ENCODE assay signal across 8 cellular contexts in the genomic region with DNA sequence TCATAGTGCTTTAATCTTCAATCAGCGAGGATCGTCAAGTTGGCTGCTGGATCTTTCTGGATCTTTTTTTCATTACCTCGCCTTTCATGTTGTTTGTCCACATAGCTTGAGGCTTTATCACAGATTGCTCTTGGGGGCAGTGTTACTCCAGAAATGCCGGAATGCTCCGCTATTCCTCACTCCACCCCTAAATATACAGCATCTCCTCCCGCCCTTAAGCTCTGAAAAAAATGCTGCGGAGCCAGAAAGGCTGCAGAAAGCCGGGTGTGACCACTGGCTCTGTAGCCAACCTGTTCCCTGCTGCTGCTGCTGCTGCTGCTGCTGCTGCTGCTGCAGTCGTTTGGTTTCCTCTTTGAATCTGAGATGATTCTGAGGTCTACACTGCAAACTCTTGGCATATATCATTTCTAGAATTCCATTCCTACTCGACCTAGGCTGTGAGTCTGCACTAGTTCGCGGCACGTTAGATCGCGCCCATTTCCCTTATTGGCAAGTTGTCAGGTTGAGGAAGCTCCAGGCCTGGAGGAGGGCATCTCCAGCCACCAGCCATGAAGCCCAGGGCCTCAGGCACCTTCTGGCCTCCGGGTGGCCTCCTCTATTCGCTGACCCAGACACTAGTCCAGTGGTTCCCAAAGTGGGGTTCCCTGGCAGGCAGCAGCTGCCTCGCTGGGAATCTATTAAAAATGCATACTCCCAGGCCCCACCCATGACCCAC. TPM values are rescaled to one million over a fixed set of nuclear protein-coding genes. Genes with fewer than 3 reads are reported as not detected.
A peak's percentile ranks its signal among the peaks of the same experiment; 100 is the strongest.
DNase-seq lines count a peak whose midpoint lies in the region; ATAC-seq and TF ChIP-seq lines count a peak whose summit lies in the region.

No MANE protein-coding gene starts in this region.

- POLR2A ChIA-PET in activated CD4-positive, alpha-beta T cell treated with anti-CD3 and anti-CD28 coated beads, Interleukin-2, amount 10 ng/mL, durations not matched to agents 7 days and 5 days (lab: Charles Lee): interaction anchor here (0.6 kb wide), 2 partner anchors 54 to 123 kb away, joined by 3 read pairs; no protein-coding TSS in a partner anchor

- peak; percentile 71 for ATAC-seq in HG03064 (IDR thresholded peaks at IDR 0.05; ENCODE audit: low read depth, unreplicated experiment)
- ATAC-seq in left lung: peak; percentile 100
- no peak for ATAC-seq in GM19023 (IDR thresholded peaks at IDR 0.05; ENCODE audit: unreplicated experiment)

- H3K27ac Mint-ChIP-seq in activated CD4-positive, alpha-beta T cell treated with anti-CD3 and anti-CD28 coated beads, Interleukin-2, amount 10 ng/mL, durations not matched to agents 7 days and 5 days: peak overlapping the region; percentile 64

- no peaks in the 10 kb centered on the region for H3K9me3 Mint-ChIP-seq in activated CD4-positive, alpha-beta T cell treated with anti-CD3 and anti-CD28 coated beads, Interleukin-2, amount 10 ng/mL, durations not matched to agents 7 days and 5 days

- no peaks in the 10 kb centered on the region for H3K27me3 Mint-ChIP-seq in activated CD4-positive, alpha-beta T cell treated with anti-CD3 and anti-CD28 coated beads, Interleukin-2, amount 10 ng/mL, durations not matched to agents 7 days and 5 days

- H3K27me3 ChIP-seq in colonic mucosa: no peaks in the 10 kb centered on the region
- no peaks in the 10 kb centered on the region for H3K27me3 ChIP-seq in left lung

- intact Hi-C loops in colonic mucosa (cut with DNase I) (no loop called here), left lung (cut with DNase I) (no loop called here)

- H3K27ac ChIP-seq in colonic mucosa (no peak overlapping the region), left lung (peak overlapping the region in 1 of 2 donors; percentile 23)

- H3K4me3 Mint-ChIP-seq in activated CD4-positive, alpha-beta T cell treated with anti-CD3 and anti-CD28 coated beads, Interleukin-2, amount 10 ng/mL, durations not matched to agents 7 days and 5 days: peak overlapping the region; percentile 32

- no peak overlapping the region for H3K9ac ChIP-seq in colonic mucosa (ENCODE audit: low read depth in 2 of 2, low read length in 2 of 2)

- H3K4me1 ChIP-seq in colonic mucosa (peaks cover 3% of the 10 kb centered on the region), left lung (peaks cover 0 to 4% of the 10 kb centered on the region in 2 donors)

- no peak overlapping the region for H3K4me3 ChIP-seq in colonic mucosa
- H3K4me3 ChIP-seq in left lung: no peak overlapping the region

- TF ChIP-seq CTCF in GM12874 (IDR thresholded peaks at IDR 0.05; ENCODE audit: insufficient read depth, low read depth, low read length) (0 out of 2 replicates have a peak, but pooled peaks have one; percentile 20), colonic mucosa (IDR thresholded peaks at IDR 0.05) (no peak), left lung (IDR thresholded peaks at IDR 0.05) (peak; percentile 24 to 38)

- H3K9me3 ChIP-seq in colonic mucosa (no peaks in the 10 kb centered on the region), left lung (no peaks in the 10 kb centered on the region)

- CTCF ChIA-PET in activated CD4-positive, alpha-beta T cell treated with anti-CD3 and anti-CD28 coated beads, Interleukin-2, amount 10 ng/mL, durations not matched to agents 7 days and 5 days (lab: Charles Lee): interaction anchor here (0.5 to 2.1 kb wide), 4 partner anchors 12 to 534 kb away, joined by 3 to 5 read pairs (median 4); no protein-coding TSS in a partner anchor

- no peaks in the 10 kb centered on the region for H3K36me3 Mint-ChIP-seq in activated CD4-positive, alpha-beta T cell treated with anti-CD3 and anti-CD28 coated beads, Interleukin-2, amount 10 ng/mL, durations not matched to agents 7 days and 5 days (ENCODE audit: low read depth)

- peaks cover 16% of the 10 kb centered on the region for H3K4me1 Mint-ChIP-seq in activated CD4-positive, alpha-beta T cell treated with anti-CD3 and anti-CD28 coated beads, Interleukin-2, amount 10 ng/mL, durations not matched to agents 7 days and 5 days

- H3K36me3 ChIP-seq in colonic mucosa (no peaks in the 10 kb centered on the region), left lung (no peaks in the 10 kb centered on the region)

- peak; percentile 70 for DNase-seq in NCI-H446 treated with DMSO at 0.1 percent for 48 hours (lab: John Stamatoyannopoulos, UW)
- DNase-seq in activated CD4-positive, alpha-beta T cell treated with anti-CD3 and anti-CD28 coated beads, Interleukin-2, amount 10 ng/mL, durations not matched to agents 7 days and 5 days: peak; percentile 82
- DNase-seq in colonic mucosa: peak; percentile 86
- DNase-seq in left lung: peak in 1 of 2 donors; percentile 82
- peak; percentile 17 to 39 for DNase-seq in stimulated activated CD4-positive, alpha-beta T cell treated with anti-CD3 and anti-CD28 coated beads, Interleukin-4, amount 100 ng/mL, for 4 hours

RNA-seq across cellular contexts. Expression of gene WDR13, which starts 34.2 kb away (rescaled TPM):
- total RNA-seq in activated CD4-positive, alpha-beta T cell treated with anti-CD3 and anti-CD28 coated beads, Interleukin-2, amount 10 ng/mL, durations not matched to agents 7 days and 5 days: 10 to 100 TPM; 37.8 to 44.5 TPM
- total RNA-seq in colonic mucosa (100 to 1,000 TPM in 1 of 2 donors, 10 to 100 TPM in 1; 90.4 to 121 TPM), left lung (100 to 1,000 TPM; 108 to 114 TPM)

RNA-seq across cellular contexts. Expression of gene WAS, which starts 52.1 kb away (rescaled TPM):
- 100 to 1,000 TPM; 165 to 177 TPM for total RNA-seq in activated CD4-positive, alpha-beta T cell treated with anti-CD3 and anti-CD28 coated beads, Interleukin-2, amount 10 ng/mL, durations not matched to agents 7 days and 5 days
- total RNA-seq in colonic mucosa (1 to 10 TPM; 3.0 to 4.9 TPM), left lung (10 to 100 TPM; 16.4 to 49.1 TPM)

RNA-seq across cellular contexts. Expression of gene RBM3, which starts 57.2 kb away (rescaled TPM):
- 100 to 1,000 TPM; 270 to 289 TPM for total RNA-seq in activated CD4-positive, alpha-beta T cell treated with anti-CD3 and anti-CD28 coated beads, Interleukin-2, amount 10 ng/mL, durations not matched to agents 7 days and 5 days
- total RNA-seq in colonic mucosa (100 to 1,000 TPM in 1 of 2 donors, 10 to 100 TPM in 1; 92.1 to 175 TPM), left lung (100 to 1,000 TPM in 1 of 2 donors, 10 to 100 TPM in 1; 82.3 to 217 TPM)
